ENCODE assay signal across 8 cellular contexts in the genomic region with DNA sequence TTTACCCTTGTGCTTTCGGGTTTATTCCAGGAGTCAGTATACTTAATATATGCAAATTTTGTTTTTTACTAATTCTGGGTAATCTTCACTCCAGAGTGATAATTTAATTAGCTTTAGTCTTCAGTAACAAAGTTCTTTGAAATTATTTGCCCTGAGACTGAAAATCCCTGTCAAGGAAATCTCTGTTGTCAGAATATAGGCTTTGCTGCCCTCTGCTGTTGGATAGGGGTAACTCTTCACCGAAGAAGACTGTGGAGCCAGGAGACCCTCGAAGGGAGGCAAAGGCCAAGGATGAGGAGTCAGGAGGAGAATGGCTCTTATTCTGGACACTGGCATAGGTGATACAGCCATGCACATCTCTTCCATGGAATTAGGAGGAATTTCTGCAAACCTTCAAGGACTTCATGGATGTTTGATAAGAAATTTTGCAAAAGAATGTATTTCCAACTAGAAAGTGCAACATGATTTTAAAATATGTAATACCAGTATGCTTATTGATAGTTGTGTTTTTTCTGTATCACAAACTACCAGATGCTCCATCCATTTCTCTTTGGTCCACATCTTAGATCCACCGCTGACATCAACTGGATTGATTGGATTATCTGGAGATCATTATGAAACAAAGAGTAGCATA.
DNase-seq lines count a peak whose midpoint lies in the region; ATAC-seq and TF ChIP-seq lines count a peak whose summit lies in the region.

No MANE protein-coding gene starts in this region.

- BruUV-seq in PC-9 (replicated peaks; lab: Mats Ljungman, UMichigan) = no TSS peak

- peaks cover 19% of the 10 kb centered on the region for H3K27me3 Mint-ChIP-seq in activated CD8-positive, alpha-beta memory T cell treated with anti-CD3 and anti-CD28 coated beads, Interleukin-2, amount 10 ng/mL, durations not matched to agents 7 days and 5 days

- H3K36me3 Mint-ChIP-seq in activated CD8-positive, alpha-beta memory T cell treated with anti-CD3 and anti-CD28 coated beads, Interleukin-2, amount 10 ng/mL, durations not matched to agents 7 days and 5 days = no peaks in the 10 kb centered on the region

- no peaks in the 10 kb centered on the region for H3F3A ChIP-seq in PC-9 (ENCODE audit: insufficient read depth, low read depth)

- ATAC-seq in activated CD8-positive, alpha-beta memory T cell treated with anti-CD3 and anti-CD28 coated beads, Interleukin-2, amount 10 ng/mL, durations not matched to agents 7 days and 5 days = peak; percentile 36
- peak; percentile 84 for ATAC-seq in GM21576 (IDR thresholded peaks at IDR 0.05; ENCODE audit: unreplicated experiment)

- no peaks in the 10 kb centered on the region for H3K4me1 Mint-ChIP-seq in activated CD8-positive, alpha-beta memory T cell treated with anti-CD3 and anti-CD28 coated beads, Interleukin-2, amount 10 ng/mL, durations not matched to agents 7 days and 5 days

- H3K36me3 ChIP-seq in PC-9 (ENCODE audit: low read depth) = no peaks in the 10 kb centered on the region

- no peak overlapping the region for H3K27ac Mint-ChIP-seq in activated CD8-positive, alpha-beta memory T cell treated with anti-CD3 and anti-CD28 coated beads, Interleukin-2, amount 10 ng/mL, durations not matched to agents 7 days and 5 days

- H3K4me3 ChIP-seq in PC-9 (no peak overlapping the region), dorsolateral prefrontal cortex (no peak overlapping the region)

- H3K4me1 ChIP-seq in PC-9 (replicated peaks; ENCODE audit: insufficient read depth) = no peaks in the 10 kb centered on the region

- DNase-seq in activated CD8-positive, alpha-beta memory T cell treated with anti-CD3 and anti-CD28 coated beads, Interleukin-2, amount 10 ng/mL, durations not matched to agents 7 days and 5 days = no peak
- no peak for DNase-seq in activated CD8-positive, alpha-beta memory T cell treated with anti-CD3 and anti-CD28 coated beads, Interleukin-2, amount 50 U/mL, for 4 hours
- DNase-seq in HuH-7 (ENCODE audit: low spot score) (peak; percentile 35), PC-9 (peak; percentile 27 to 47), dorsolateral prefrontal cortex (peak in 3 of 10 donors; percentile 7 to 38 (median 30)), lung microvascular endothelial cell (ENCODE audit: low read depth in 2 of 2) (peak; percentile 57 to 61), T1000 (lab: John Stamatoyannopoulos, UW) (no peak)

- H3K4me2 ChIP-seq in PC-9 = no peak overlapping the region

- POLR2A ChIA-PET in PC-9 (lab: Charles Lee; ENCODE audit: unreplicated experiment) = interaction anchor here (0.6 kb wide), 1 partner anchor 860 kb away, joined by 4 read pairs; the partner anchor contains the start of gene RAD51AP2

- no peak overlapping the region for H3K4me3 Mint-ChIP-seq in activated CD8-positive, alpha-beta memory T cell treated with anti-CD3 and anti-CD28 coated beads, Interleukin-2, amount 10 ng/mL, durations not matched to agents 7 days and 5 days

- no peaks in the 10 kb centered on the region for H3K9me2 ChIP-seq in PC-9 (ENCODE audit: insufficient read depth)

- H3K9me3 ChIP-seq in PC-9 (ENCODE audit: insufficient read depth, low read depth) = no peaks in the 10 kb centered on the region

- no peak overlapping the region for H3K27ac ChIP-seq in PC-9
- H3K27ac ChIP-seq in dorsolateral prefrontal cortex = no peak overlapping the region

- H4K20me1 ChIP-seq in PC-9 (ENCODE audit: insufficient read depth) = no peaks in the 10 kb centered on the region

- H3K79me2 ChIP-seq in PC-9 (ENCODE audit: low read depth) = no peaks in the 10 kb centered on the region

- peak; percentile 95 for TF ChIP-seq CTCF in PC-9 (conservative IDR thresholded peaks at IDR 0.05)
- TF ChIP-seq CTCF in dorsolateral prefrontal cortex (IDR thresholded peaks at IDR 0.05 in 54 of 56, conservative IDR thresholded peaks at IDR 0.05 in 2 of 56; ENCODE audit: low read depth in 1 of 56, partially characterized antibody in 56 of 56) = peak in 55 of 56 donors; percentile 47 to 94 (median 82)

- H3K9me3 Mint-ChIP-seq in activated CD8-positive, alpha-beta memory T cell treated with anti-CD3 and anti-CD28 coated beads, Interleukin-2, amount 10 ng/mL, durations not matched to agents 7 days and 5 days (ENCODE audit: low read depth) = no peaks in the 10 kb centered on the region

- H2AFZ ChIP-seq in PC-9 = no peak overlapping the region

- intact Hi-C loops in PC-9 (cut with micrococcal nuclease; ENCODE audit: unreplicated experiment) (loop anchor here (1.0 to 10.0 kb wide), 4 partner anchors 143 to 658 kb away; no protein-coding TSS in a partner anchor), dorsolateral prefrontal cortex (cut with DNase I) (loop anchor here (2.0 to 5.0 kb wide), 2 partner anchors 526 to 527 kb away; no protein-coding TSS in a partner anchor)

- CTCF ChIA-PET in activated CD8-positive, alpha-beta memory T cell treated with anti-CD3 and anti-CD28 coated beads, Interleukin-2, amount 10 ng/mL, durations not matched to agents 7 days and 5 days (lab: Charles Lee) = interaction anchor here (0.8 to 1.2 kb wide), 3 partner anchors 9 to 1519 kb away, joined by 3 to 7 read pairs (median 3); no protein-coding TSS in a partner anchor
- CTCF ChIA-PET in PC-9 (lab: Charles Lee) = interaction anchor here (0.6 to 1.0 kb wide), 4 partner anchors 205 to 570 kb away, joined by 3 to 8 read pairs (median 4); no protein-coding TSS in a partner anchor

- H3K27me3 ChIP-seq in PC-9 (ENCODE audit: insufficient read depth, low read depth) (no peaks in the 10 kb centered on the region), dorsolateral prefrontal cortex (peaks cover 0 to 18% (median 0%) of the 10 kb centered on the region in 45 donors)

Comparison
In these comparisons a context has a peak if more than half of its experiments do, and no peak if none do; other contexts are left out.
1. DNase-seq: peak in HuH-7 (single experiment), PC-9 (2 of 2) and lung microvascular endothelial cell (2 of 2); none in activated CD8-positive, alpha-beta memory T cell treated with anti-CD3 and anti-CD28 coated beads, Interleukin-2, amount 10 ng/mL, durations not matched to agents 7 days and 5 days (single experiment), activated CD8-positive, alpha-beta memory T cell treated with anti-CD3 and anti-CD28 coated beads, Interleukin-2, amount 50 U/mL, for 4 hours (single experiment) and T1000 (single experiment).